ENCODE assay signal across 14 cellular contexts in the genomic region with DNA sequence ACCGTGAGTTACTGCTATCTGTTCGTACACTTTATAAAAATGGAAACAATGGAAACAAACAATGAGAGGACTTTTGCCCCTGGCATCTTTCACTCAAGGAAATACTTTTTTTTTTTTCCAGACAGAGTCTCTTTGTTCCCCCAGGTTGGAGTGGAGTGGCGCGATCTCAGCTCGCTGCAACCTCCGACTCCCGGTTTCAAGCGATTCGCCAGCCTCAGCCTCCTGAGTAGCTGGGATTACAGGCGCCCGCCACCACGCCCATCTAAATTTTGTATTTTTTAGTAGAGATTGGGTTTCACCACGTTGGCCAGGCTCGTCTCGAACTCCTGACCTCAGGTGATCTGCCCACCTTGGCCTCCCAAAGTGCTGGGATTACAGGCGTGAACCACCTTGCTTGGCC. TPM values are rescaled to one million over a fixed set of nuclear protein-coding genes. Genes with fewer than 3 reads are reported as not detected.
DNase-seq lines count a peak whose midpoint lies in the region; ATAC-seq, FAIRE-seq and TF ChIP-seq lines count a peak whose summit lies in the region.
"Not testable (repeated sequence)": the region's sequence is repeated elsewhere in the genome, so short reads cannot be mapped to it uniquely, and the experiment has no call there.
"Had no signal": no experiment of that assay in that cellular context is flagged by ENCODE, and none has a peak within 500 bp of the region (broad histone marks: within the 10 kb centered on the region; RNA-seq: fewer than 3 reads in every experiment).

No MANE protein-coding gene starts in this region.

- peak overlapping the region; percentile 70 for H3K4me3 Mint-ChIP-seq in CD4-positive, alpha-beta T cell
- H3K4me3 Mint-ChIP-seq in IgD-negative memory B cell: peak overlapping the region in 3 of 4 donors; percentile 67 to 99 (median 82)
- H3K4me3 Mint-ChIP-seq in activated T-helper 17 cell treated with anti-CD3 and anti-CD28 coated beads, Interleukin-2, amount 50 U/mL, for 72 hours: peak overlapping the region; percentile 30
- H3K4me3 Mint-ChIP-seq in chondrocyte (ENCODE audit: unreplicated experiment): not testable (repeated sequence)
- H3K4me3 Mint-ChIP-seq in naive thymus-derived CD4-positive, alpha-beta T cell: peak overlapping the region in 8 of 10 donors; percentile 7 to 87 (median 58)
- H3K4me3 Mint-ChIP-seq in neural progenitor cell: peak overlapping the region; percentile 30
- H3K4me3 Mint-ChIP-seq in stimulated activated memory B cell treated with anti-CD40 and anti-IgM and Interleukin-4, amounts not matched to agents 10 μg/mL and 1 μg/mL and 100 μg/mL, for 72 hours: peak overlapping the region; percentile 51

- not testable (repeated sequence) for H3K36me3 ChIP-seq in kidney (ENCODE audit: control insufficient read depth in 1 of 2, insufficient read depth in 2 of 2, low read length in 2 of 2); naive thymus-derived CD4-positive, alpha-beta T cell (ENCODE audit: control insufficient read depth in 2 of 3, insufficient read depth in 3 of 3, low read length in 3 of 3); neural progenitor cell

- not testable (repeated sequence) for DNase-seq in CD4-positive, alpha-beta T cell; naive thymus-derived CD4-positive, alpha-beta T cell; neural progenitor cell (ENCODE audit: low spot score)
- DNase-seq in chondrocyte (ENCODE audit: low spot score): peak; percentile 33
- DNase-seq in kidney: peak; percentile 35

- not testable (repeated sequence) for H3K4me2 ChIP-seq in neural progenitor cell

- H3K27me3 ChIP-seq in CD4-positive, alpha-beta T cell (ENCODE audit: control insufficient read depth, insufficient read depth, low read length); naive thymus-derived CD4-positive, alpha-beta T cell (ENCODE audit: control insufficient read depth in 2 of 2, insufficient read depth in 2 of 2, low read length in 2 of 2): not testable (repeated sequence)
- peaks cover 81% of the 10 kb centered on the region for H3K27me3 ChIP-seq in neural progenitor cell

- H2AFZ ChIP-seq in neural progenitor cell (replicated peaks): not testable (repeated sequence)

- peaks cover 26% of the 10 kb centered on the region for H4K20me1 ChIP-seq in neural progenitor cell (ENCODE audit: low read depth)

- intact Hi-C loops in CD4-positive, alpha-beta T cell (cut with DNase I, micrococcal nuclease): loop anchor here in 1 of 2 experiments (1.0 to 10.0 kb wide), 4 partner anchors 53 to 731 kb away; a partner anchor contains a TSS
- intact Hi-C loops in kidney (cut with DNase I): not testable (repeated sequence)
- intact Hi-C loops in naive thymus-derived CD4-positive, alpha-beta T cell (cut with micrococcal nuclease): loop anchor here (2.0 to 10.0 kb wide), 5 partner anchors 38 to 461 kb away; a partner anchor contains a TSS

- not testable (repeated sequence) for FAIRE-seq in kidney (lab: Jason Lieb, UNC)

- CTCF ChIA-PET in CD4-positive, alpha-beta T cell (lab: Charles Lee): interaction anchor here (0.7 to 3.0 kb wide), 6 partner anchors 11 to 38 kb away, joined by 3 to 22 read pairs (median 8); no protein-coding TSS in a partner anchor
- CTCF ChIA-PET in naive thymus-derived CD4-positive, alpha-beta T cell (lab: Charles Lee): interaction anchor here (0.6 to 2.1 kb wide), 3 partner anchors 17 to 390 kb away, joined by 3 to 6 read pairs (median 4); no protein-coding TSS in a partner anchor

- H3K4me1 ChIP-seq in kidney (ENCODE audit: control insufficient read depth in 1 of 2, insufficient read depth in 1 of 2, low read depth in 1 of 2, low read length in 2 of 2) (peaks cover 0 to 15% of the 10 kb centered on the region in 2 donors), neural progenitor cell (peaks cover 14% of the 10 kb centered on the region)
- peaks cover 11 to 17% of the 10 kb centered on the region in 2 donors for H3K4me1 ChIP-seq in naive thymus-derived CD4-positive, alpha-beta T cell (ENCODE audit: control insufficient read depth in 2 of 2, insufficient read depth in 2 of 2, low read length in 2 of 2)

- not testable (repeated sequence) for H3K27me3 Mint-ChIP-seq in CD4-positive, alpha-beta T cell; IgD-negative memory B cell; activated T-helper 17 cell treated with anti-CD3 and anti-CD28 coated beads, Interleukin-2, amount 50 U/mL, for 72 hours; chondrocyte (ENCODE audit: low read depth); stimulated activated memory B cell treated with anti-CD40 and anti-IgM and Interleukin-4, amounts not matched to agents 10 μg/mL and 1 μg/mL and 100 μg/mL, for 72 hours
- H3K27me3 Mint-ChIP-seq in naive thymus-derived CD4-positive, alpha-beta T cell: peaks cover 0 to 32% (median 3%) of the 10 kb centered on the region in 5 donors
- peaks cover 32% of the 10 kb centered on the region for H3K27me3 Mint-ChIP-seq in neural progenitor cell (ENCODE audit: insufficient read depth, low read depth)

- H3K4me3 ChIP-seq in kidney (ENCODE audit: low read length in 2 of 2); naive thymus-derived CD4-positive, alpha-beta T cell (ENCODE audit: low read length); neural progenitor cell: not testable (repeated sequence)

- not testable (repeated sequence) for H3K9me3 Mint-ChIP-seq in CD4-positive, alpha-beta T cell; IgD-negative memory B cell; activated T-helper 17 cell treated with anti-CD3 and anti-CD28 coated beads, Interleukin-2, amount 50 U/mL, for 72 hours; chondrocyte (ENCODE audit: low read depth); neural progenitor cell; stimulated activated memory B cell treated with anti-CD40 and anti-IgM and Interleukin-4, amounts not matched to agents 10 μg/mL and 1 μg/mL and 100 μg/mL, for 72 hours
- H3K9me3 Mint-ChIP-seq in naive thymus-derived CD4-positive, alpha-beta T cell: peaks cover 0 to 12% (median 7%) of the 10 kb centered on the region in 11 donors

- not testable (repeated sequence) for H3K27ac ChIP-seq in CD4-positive, alpha-beta T cell (ENCODE audit: low read depth, low read length); kidney (ENCODE audit: low read depth in 2 of 2, low read length in 2 of 2); naive thymus-derived CD4-positive, alpha-beta T cell (ENCODE audit: low read depth, low read length); neural progenitor cell

- not testable (repeated sequence) for H3K9ac ChIP-seq in kidney (ENCODE audit: low read length in 2 of 2); neural progenitor cell

- not testable (repeated sequence) for TF ChIP-seq CTCF in CD4-positive, alpha-beta T cell (IDR thresholded peaks at IDR 0.05); chondrocyte (IDR thresholded peaks at IDR 0.05); kidney (IDR thresholded peaks at IDR 0.05; ENCODE audit: borderline replicate concordance, extremely low read depth, insufficient read depth); neural progenitor cell (IDR thresholded peaks at IDR 0.05)

- H3K36me3 Mint-ChIP-seq in CD4-positive, alpha-beta T cell (ENCODE audit: low read depth); IgD-negative memory B cell; activated T-helper 17 cell treated with anti-CD3 and anti-CD28 coated beads, Interleukin-2, amount 50 U/mL, for 72 hours (ENCODE audit: low read depth); chondrocyte (ENCODE audit: low read depth); naive thymus-derived CD4-positive, alpha-beta T cell; neural progenitor cell; stimulated activated memory B cell treated with anti-CD40 and anti-IgM and Interleukin-4, amounts not matched to agents 10 μg/mL and 1 μg/mL and 100 μg/mL, for 72 hours: not testable (repeated sequence)

- POLR2A ChIA-PET in CD4-positive, alpha-beta T cell (lab: Charles Lee): interaction anchor here (3.1 kb wide), 1 partner anchor 13 kb away, joined by 34 read pairs; no protein-coding TSS in a partner anchor
- POLR2A ChIA-PET in naive thymus-derived CD4-positive, alpha-beta T cell (lab: Charles Lee): not testable (repeated sequence)

- not testable (repeated sequence) for H3K27ac Mint-ChIP-seq in CD4-positive, alpha-beta T cell; activated T-helper 17 cell treated with anti-CD3 and anti-CD28 coated beads, Interleukin-2, amount 50 U/mL, for 72 hours; chondrocyte (ENCODE audit: unreplicated experiment); naive thymus-derived CD4-positive, alpha-beta T cell; neural progenitor cell; stimulated activated memory B cell treated with anti-CD40 and anti-IgM and Interleukin-4, amounts not matched to agents 10 μg/mL and 1 μg/mL and 100 μg/mL, for 72 hours
- H3K27ac Mint-ChIP-seq in IgD-negative memory B cell: peak overlapping the region in 1 of 3 donors; percentile 88

- peaks cover 11% of the 10 kb centered on the region for H3F3A ChIP-seq in neural progenitor cell (ENCODE audit: low read depth)

- not testable (repeated sequence) for H3K9me3 ChIP-seq in CD4-positive, alpha-beta T cell (ENCODE audit: control insufficient read depth, low read length); kidney (ENCODE audit: control insufficient read depth in 1 of 2, low read length in 2 of 2); naive thymus-derived CD4-positive, alpha-beta T cell (ENCODE audit: control insufficient read depth in 2 of 3, low read length in 3 of 3); neural progenitor cell (ENCODE audit: low read depth)

- H3K4me1 Mint-ChIP-seq in CD4-positive, alpha-beta T cell (ENCODE audit: low read depth): peaks cover 11% of the 10 kb centered on the region
- not testable (repeated sequence) for H3K4me1 Mint-ChIP-seq in IgD-negative memory B cell; activated T-helper 17 cell treated with anti-CD3 and anti-CD28 coated beads, Interleukin-2, amount 50 U/mL, for 72 hours; naive thymus-derived CD4-positive, alpha-beta T cell; neural progenitor cell
- H3K4me1 Mint-ChIP-seq in chondrocyte (ENCODE audit: low read depth): peaks cover 12% of the 10 kb centered on the region
- H3K4me1 Mint-ChIP-seq in stimulated activated memory B cell treated with anti-CD40 and anti-IgM and Interleukin-4, amounts not matched to agents 10 μg/mL and 1 μg/mL and 100 μg/mL, for 72 hours: peaks cover 16% of the 10 kb centered on the region

- ATAC-seq in CD4-positive, alpha-beta T cell (ENCODE audit: poor library complexity); activated T-helper 17 cell treated with anti-CD3 and anti-CD28 coated beads, Interleukin-2, amount 50 U/mL, for 72 hours (replicated peaks); naive thymus-derived CD4-positive, alpha-beta T cell; stimulated activated memory B cell treated with anti-CD40 and anti-IgM and Interleukin-4, amounts not matched to agents 10 μg/mL and 1 μg/mL and 100 μg/mL, for 72 hours: not testable (repeated sequence)

- not testable (repeated sequence) for H3K79me2 ChIP-seq in neural progenitor cell (ENCODE audit: low read depth)

RNA-seq across cellular contexts. Expression of a gene that starts 3.7 kb away (rescaled TPM):
- total RNA-seq in CD4-positive, alpha-beta T cell: 10 to 100 TPM; 83.9 to 91.2 TPM
- polyA plus RNA-seq in IgD-negative memory B cell (1.2 TPM), kidney (ENCODE audit: insufficient read depth, low read depth, low replicate concordance) (1.9 TPM)
- 1 to 10 TPM in 1 of 2 donors, under 1 TPM in 1; 0.80 to 1.7 TPM for total RNA-seq in activated T-helper 17 cell treated with anti-CD3 and anti-CD28 coated beads, Interleukin-2, amount 50 U/mL, for 72 hours
- total RNA-seq in chondrocyte (6.9 to 12.6 TPM (median 12.1 TPM) in 3 replicates), kidney (9.1 TPM), neural progenitor cell (ENCODE audit: low replicate concordance) (0.09 and 0.28 TPM in 2 replicates)
- 10 to 100 TPM in 2 of 5 experiments, 1 to 10 TPM in 2, under 1 TPM in 1; 0.41 to 79.3 (median 4.4) TPM for total RNA-seq in naive thymus-derived CD4-positive, alpha-beta T cell
- polyA plus RNA-seq in naive thymus-derived CD4-positive, alpha-beta T cell: under 1 TPM; 0.22 to 0.35 TPM

RNA-seq across cellular contexts. Expression of a gene that starts 9.3 kb away (rescaled TPM):
- total RNA-seq in CD4-positive, alpha-beta T cell: not detected
- not detected for polyA plus RNA-seq in IgD-negative memory B cell
- not detected for total RNA-seq in activated T-helper 17 cell treated with anti-CD3 and anti-CD28 coated beads, Interleukin-2, amount 50 U/mL, for 72 hours
- total RNA-seq in chondrocyte: not detected in 3 replicates
- total RNA-seq in kidney: not detected
- polyA plus RNA-seq in kidney (ENCODE audit: insufficient read depth, low read depth, low replicate concordance): not detected
- total RNA-seq in naive thymus-derived CD4-positive, alpha-beta T cell: not detected
- not detected for polyA plus RNA-seq in naive thymus-derived CD4-positive, alpha-beta T cell
- not detected in 2 replicates for total RNA-seq in neural progenitor cell (ENCODE audit: low replicate concordance)
- total RNA-seq: A172, G401, GM12878, H4, HFFc6, HT1080 had no signal
- polyA plus RNA-seq: GM12878 had no signal

RNA-seq across cellular contexts. Expression of a gene that starts 22.3 kb away (rescaled TPM):
- total RNA-seq in CD4-positive, alpha-beta T cell: not detected
- not detected for polyA plus RNA-seq in IgD-negative memory B cell
- total RNA-seq in activated T-helper 17 cell treated with anti-CD3 and anti-CD28 coated beads, Interleukin-2, amount 50 U/mL, for 72 hours: not detected
- not detected in 3 replicates for total RNA-seq in chondrocyte
- total RNA-seq in kidney: not detected
- polyA plus RNA-seq in kidney (ENCODE audit: insufficient read depth, low read depth, low replicate concordance): not detected
- not detected for total RNA-seq in naive thymus-derived CD4-positive, alpha-beta T cell
- polyA plus RNA-seq in naive thymus-derived CD4-positive, alpha-beta T cell: not detected
- total RNA-seq in neural progenitor cell (ENCODE audit: low replicate concordance): not detected in 2 replicates
- total RNA-seq: A172, G401, GM12878, H4, HFFc6, HT1080 had no signal
- polyA plus RNA-seq: GM12878 had no signal

RNA-seq across cellular contexts. Expression of a gene that starts 32.5 kb away (rescaled TPM):
- not detected for total RNA-seq in CD4-positive, alpha-beta T cell
- not detected for polyA plus RNA-seq in IgD-negative memory B cell
- not detected for total RNA-seq in activated T-helper 17 cell treated with anti-CD3 and anti-CD28 coated beads, Interleukin-2, amount 50 U/mL, for 72 hours
- total RNA-seq in chondrocyte: not detected in 3 replicates
- not detected for total RNA-seq in kidney
- polyA plus RNA-seq in kidney (ENCODE audit: insufficient read depth, low read depth, low replicate concordance): not detected
- not detected for total RNA-seq in naive thymus-derived CD4-positive, alpha-beta T cell
- polyA plus RNA-seq in naive thymus-derived CD4-positive, alpha-beta T cell: not detected
- total RNA-seq in neural progenitor cell (ENCODE audit: low replicate concordance): not detected in 2 replicates
- total RNA-seq: A172, G401, GM12878, H4, HFFc6, HT1080 had no signal
- polyA plus RNA-seq: GM12878 had no signal

RNA-seq across cellular contexts. Expression of a gene that starts 46.2 kb away (rescaled TPM):
- total RNA-seq in CD4-positive, alpha-beta T cell: not detected
- polyA plus RNA-seq in IgD-negative memory B cell: not detected
- total RNA-seq in activated T-helper 17 cell treated with anti-CD3 and anti-CD28 coated beads, Interleukin-2, amount 50 U/mL, for 72 hours: not detected
- total RNA-seq in chondrocyte: not detected in 3 replicates
- total RNA-seq in kidney: not detected
- polyA plus RNA-seq in kidney (ENCODE audit: insufficient read depth, low read depth, low replicate concordance): not detected
- total RNA-seq in naive thymus-derived CD4-positive, alpha-beta T cell: not detected
- not detected for polyA plus RNA-seq in naive thymus-derived CD4-positive, alpha-beta T cell
- total RNA-seq in neural progenitor cell (ENCODE audit: low replicate concordance): not detected in 2 replicates
- total RNA-seq: A172, G401, GM12878, H4, HFFc6, HT1080 had no signal
- polyA plus RNA-seq: GM12878 had no signal
